In the genomic region with DNA sequence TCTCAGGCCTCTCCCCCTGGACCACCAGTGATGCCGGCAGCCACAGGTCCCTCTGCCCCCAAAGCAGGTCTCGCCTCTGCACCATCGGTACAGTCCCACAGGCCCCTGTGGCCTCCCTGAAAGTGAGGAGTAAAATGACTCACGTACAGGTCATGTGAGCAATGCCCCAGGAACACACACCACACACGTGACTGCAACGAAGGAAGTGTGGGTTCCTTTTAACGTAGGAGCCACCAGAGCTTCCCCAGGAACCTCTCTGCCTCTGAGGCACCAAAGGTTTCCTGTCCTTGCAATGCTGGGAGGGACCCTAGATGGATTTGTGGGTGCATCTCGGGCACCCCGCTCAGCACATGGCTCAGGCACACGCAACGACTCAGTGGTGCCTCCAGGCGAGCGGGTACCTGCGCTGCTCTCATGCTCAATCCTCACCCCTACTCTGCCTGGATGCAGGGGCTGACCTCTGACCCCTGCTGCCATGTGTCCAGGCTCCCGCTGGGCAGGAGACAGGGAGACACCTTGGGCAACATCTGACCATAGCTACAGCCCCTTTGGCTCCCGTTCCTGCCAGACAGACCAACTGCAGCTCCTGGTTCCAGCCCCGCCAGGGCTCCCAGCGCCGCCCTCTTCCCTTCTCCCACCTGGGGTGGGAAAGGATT, we compare ENCODE assay signal across 8 cellular contexts.
DNase-seq lines count a peak whose midpoint lies in the region; ATAC-seq lines count a peak whose summit lies in the region.

No MANE protein-coding gene starts in this region.

- no peaks in the 10 kb centered on the region for H3K36me3 Mint-ChIP-seq in activated CD4-positive, alpha-beta memory T cell treated with anti-CD3 and anti-CD28 coated beads for 36 hours

- CTCF ChIA-PET in activated CD4-positive, alpha-beta memory T cell treated with anti-CD3 and anti-CD28 coated beads for 36 hours (lab: Charles Lee), result interaction anchor here (0.6 to 8.8 kb wide), 11 partner anchors 11 to 388 kb away, joined by 3 to 62 read pairs (median 4); no protein-coding TSS in a partner anchor

- POLR2A ChIA-PET in activated CD4-positive, alpha-beta memory T cell treated with anti-CD3 and anti-CD28 coated beads for 36 hours (lab: Charles Lee), result interaction anchor here (1.0 to 1.1 kb wide), 2 partner anchors 123 to 125 kb away, joined by 3 to 4 read pairs; no protein-coding TSS in a partner anchor

- H3K9me3 Mint-ChIP-seq in activated CD4-positive, alpha-beta memory T cell treated with anti-CD3 and anti-CD28 coated beads for 36 hours, result no peaks in the 10 kb centered on the region

- peaks cover 19% of the 10 kb centered on the region for H3K4me1 Mint-ChIP-seq in activated CD4-positive, alpha-beta memory T cell treated with anti-CD3 and anti-CD28 coated beads for 36 hours (ENCODE audit: low read depth)

- no peaks in the 10 kb centered on the region for H3K27me3 Mint-ChIP-seq in activated CD4-positive, alpha-beta memory T cell treated with anti-CD3 and anti-CD28 coated beads for 36 hours

- peak; percentile 21 for ATAC-seq in esophagus mucosa

- DNase-seq in HK-2 (ENCODE audit: unreplicated experiment) (peak; percentile 65), NCI-H2081 treated with DMSO at 0.1 percent for 48 hours (lab: John Stamatoyannopoulos, UW) (no peak), NCI-H1105 treated with DMSO at 0.1 percent for 48 hours (lab: John Stamatoyannopoulos, UW) (no peak), NCI-H1694 treated with DMSO at 0.1 percent for 48 hours (lab: John Stamatoyannopoulos, UW) (no peak), LoVo (ENCODE audit: low spot score) (no peak)
- DNase-seq in activated CD4-positive, alpha-beta memory T cell treated with anti-CD3 and anti-CD28 coated beads for 36 hours, result peak; percentile 82
- DNase-seq in stimulated activated CD4-positive, alpha-beta T cell treated with anti-CD3 and anti-CD28 coated beads, TNF-alpha, amount 100 ng/mL, for 4 hours (ENCODE audit: low read depth in 3 of 3), result peak; percentile 18 to 45 (median 44)

- intact Hi-C loops in activated CD4-positive, alpha-beta memory T cell treated with anti-CD3 and anti-CD28 coated beads for 36 hours (cut with micrococcal nuclease), result loop anchor here (1.0 to 10.0 kb wide), 6 partner anchors 9 to 441 kb away; a partner anchor contains a TSS

- peak overlapping the region; percentile 63 for H3K27ac Mint-ChIP-seq in activated CD4-positive, alpha-beta memory T cell treated with anti-CD3 and anti-CD28 coated beads for 36 hours

- peak overlapping the region; percentile 54 for H3K4me3 Mint-ChIP-seq in activated CD4-positive, alpha-beta memory T cell treated with anti-CD3 and anti-CD28 coated beads for 36 hours

Comparison
In these comparisons a context has a peak if more than half of its experiments do, and no peak if none do; other contexts are left out.
1. DNase-seq: peak in HK-2 (single experiment), activated CD4-positive, alpha-beta memory T cell treated with anti-CD3 and anti-CD28 coated beads for 36 hours (single experiment) and stimulated activated CD4-positive, alpha-beta T cell treated with anti-CD3 and anti-CD28 coated beads, TNF-alpha, amount 100 ng/mL, for 4 hours (3 of 3); none in NCI-H2081 treated with DMSO at 0.1 percent for 48 hours (single experiment), NCI-H1105 treated with DMSO at 0.1 percent for 48 hours (single experiment), NCI-H1694 treated with DMSO at 0.1 percent for 48 hours (single experiment) and LoVo (single experiment).